ENCODE assay signal across 14 cellular contexts in the genomic region with DNA sequence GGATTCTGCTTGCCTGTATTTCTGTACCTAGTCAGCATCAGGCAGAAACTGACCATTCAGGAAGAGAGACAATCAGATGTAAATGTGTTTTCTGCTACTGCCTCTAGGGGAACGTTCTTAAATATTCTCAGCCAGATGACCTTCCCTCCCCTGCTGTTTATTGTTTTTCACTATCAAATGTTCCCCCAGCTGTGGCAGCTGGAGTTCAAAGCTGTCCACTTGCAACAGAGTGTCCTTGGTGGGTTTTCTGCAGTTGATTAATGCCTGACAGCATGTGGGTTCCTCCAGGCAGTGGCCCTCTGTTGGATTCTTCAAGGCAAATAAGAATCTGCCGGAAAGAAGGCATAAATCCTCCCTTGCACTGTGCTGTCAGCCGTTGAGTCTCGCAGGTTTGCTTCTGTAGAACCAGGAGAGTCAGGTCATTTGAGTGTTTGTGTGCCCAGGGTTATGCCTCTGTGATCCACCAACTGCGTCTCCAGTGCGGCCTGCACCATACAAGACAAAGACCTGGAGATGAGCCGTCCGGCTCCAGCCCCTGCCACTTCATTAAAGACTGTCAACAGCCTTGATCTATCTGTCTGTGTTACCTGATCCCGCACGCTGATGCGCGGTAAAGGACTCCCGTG.
DNase-seq lines count a peak whose midpoint lies in the region; ATAC-seq and TF ChIP-seq lines count a peak whose summit lies in the region.
"Had no signal": no experiment of that assay in that cellular context is flagged by ENCODE, and none has a peak within 500 bp of the region (broad histone marks: within the 10 kb centered on the region; RNA-seq: fewer than 3 reads in every experiment).

No MANE protein-coding gene starts in this region.

- peaks cover 0 to 4% (median 0%) of the 10 kb centered on the region in 3 experiments; a peak in 3 of 7 replicates for H3K36me3 Mint-ChIP-seq in H9 (ENCODE audit: insufficient read depth in 1 of 3, low read depth in 3 of 3)
- H3K36me3 Mint-ChIP-seq: CD8-positive, alpha-beta T cell; natural killer cell had no signal

- H4K91ac ChIP-seq in H9 (ENCODE audit: insufficient read length, low read depth, low read length) = no peak overlapping the region

- WGBS in H9 (ENCODE audit: extremely low coverage, insufficient read length, low lambda C conversion rate) = no CpG with 5 or more reads among the region's 13 CpGs

- H3K27ac Mint-ChIP-seq in H9 = peak overlapping the region in 1 of 3 experiments; percentile 76; a peak in 3 of 7 replicates
- H3K27ac Mint-ChIP-seq: CD8-positive, alpha-beta T cell; natural killer cell had no signal

- no peaks in the 10 kb centered on the region; a peak in 2 of 5 replicates for H3K9me3 Mint-ChIP-seq in H9
- H3K9me3 Mint-ChIP-seq: CD8-positive, alpha-beta T cell; natural killer cell had no signal

- H2AK5ac ChIP-seq in H9 (ENCODE audit: insufficient read length, low read length) = no peak overlapping the region

- H3K27ac ChIP-seq in H9 (ENCODE audit: insufficient read length, low read depth, low read length) (no peak overlapping the region), Peyer's patch (no peak overlapping the region)
- H3K27ac ChIP-seq: tibial artery had no signal

- H4K8ac ChIP-seq in H9 (replicated peaks; ENCODE audit: insufficient read length, low read depth, low read length) = no peak overlapping the region

- no peak overlapping the region for H3K4ac ChIP-seq in H9 (ENCODE audit: low read depth, low read length)

- ATAC-seq in activated CD4-positive, CD25-positive, alpha-beta regulatory T cell treated with anti-CD3 and anti-CD28 coated beads, Interleukin-2, amount 50 U/mL, for 24 hours = no peak
- no peak for ATAC-seq in HG03045 (IDR thresholded peaks at IDR 0.05; ENCODE audit: unreplicated experiment)
- ATAC-seq: CD8-positive, alpha-beta T cell; natural killer cell had no signal

- peaks cover 54 to 55% of the 10 kb centered on the region in 2 experiments for H3K4me1 Mint-ChIP-seq in H9
- H3K4me1 Mint-ChIP-seq: natural killer cell had no signal

- no peak overlapping the region for H2BK12ac ChIP-seq in H9 (ENCODE audit: insufficient read length, low read depth, low read length)

- H3K79me2 ChIP-seq in H9 (ENCODE audit: insufficient read depth, low read length) = no peaks in the 10 kb centered on the region

- no peak for TF ChIP-seq POLR2A in Peyer's patch (IDR thresholded peaks at IDR 0.05)

- no peak overlapping the region for H3K18ac ChIP-seq in H9 (ENCODE audit: insufficient read length, low read depth, low read length)

- no peak overlapping the region for H3K4me3 Mint-ChIP-seq in H9
- H3K4me3 Mint-ChIP-seq: CD8-positive, alpha-beta T cell; natural killer cell had no signal

- no peaks in the 10 kb centered on the region for H3K36me3 ChIP-seq in Peyer's patch
- H3K36me3 ChIP-seq: tibial artery had no signal

- H3K4me3 ChIP-seq in Peyer's patch = no peak overlapping the region
- H3K4me3 ChIP-seq: tibial artery had no signal

- no peaks in the 10 kb centered on the region for H3K27me3 ChIP-seq in H9 (ENCODE audit: insufficient read depth, low read length)
- H3K27me3 ChIP-seq in Peyer's patch = no peaks in the 10 kb centered on the region

- H3K27me3 Mint-ChIP-seq in H9 (ENCODE audit: low read depth) = peaks cover 16% of the 10 kb centered on the region

- H3K56ac ChIP-seq in H9 (ENCODE audit: insufficient read length, low read depth, low read length) = no peak overlapping the region

- H3K79me1 ChIP-seq in H9 (ENCODE audit: insufficient read depth, low read depth, low read length, poor library complexity, severe bottlenecking) = no peaks in the 10 kb centered on the region

- no peak overlapping the region for H3K4me2 ChIP-seq in H9 (ENCODE audit: insufficient read depth, insufficient read length, low read length)

- no peak overlapping the region for H3T11ph ChIP-seq in H9 (ENCODE audit: low read length)

- H2BK15ac ChIP-seq in H9 (ENCODE audit: low read depth, low read length) = no peak overlapping the region

- DNase-seq in COR-L47 (lab: John Stamatoyannopoulos, UW) (peak; percentile 17), H9 (no peak), SHP77 (lab: John Stamatoyannopoulos, UW) (peak; percentile 76), kidney tubule cell (ENCODE audit: low spot score) (peak; percentile 14), occipital lobe (lab: John Stamatoyannopoulos, UW) (no peak), Peyer's patch (no peak)
- DNase-seq: activated T-cell treated with anti-CD3 and anti-CD28 coated beads, Interleukin-2, amount 50 U/mL, for 48 hours; cortex of kidney; natural killer cell; NCI-H226 had no signal

- peak; percentile 50 for TF ChIP-seq CTCF in H9 (conservative IDR thresholded peaks at IDR 0.05)
- peak in 2 of 6 experiments; percentile 15 to 17 for TF ChIP-seq CTCF in Peyer's patch (IDR thresholded peaks at IDR 0.05)

- H3K14ac ChIP-seq in H9 (ENCODE audit: insufficient read depth, low read length) = no peak overlapping the region

- H2AFZ ChIP-seq in H9 (ENCODE audit: low read length) = no peak overlapping the region

- H3K9me3 ChIP-seq in H9 (ENCODE audit: control insufficient read depth, low read depth, low read length) (no peaks in the 10 kb centered on the region), Peyer's patch (no peaks in the 10 kb centered on the region)
- H3K9me3 ChIP-seq: tibial artery had no signal

- no peak overlapping the region for H2BK120ac ChIP-seq in H9 (ENCODE audit: low read depth, low read length, poor library complexity, severe bottlenecking)

- no peak overlapping the region for H4K5ac ChIP-seq in H9 (ENCODE audit: insufficient read length, low read depth, low read length)

- no peaks in the 10 kb centered on the region for H4K20me1 ChIP-seq in H9 (ENCODE audit: control insufficient read depth, insufficient read depth, insufficient read length)

- H3K23me2 ChIP-seq in H9 (ENCODE audit: insufficient read length, low read depth, low read length, poor library complexity, severe bottlenecking) = no peaks in the 10 kb centered on the region

- H3K4me1 ChIP-seq in H9 (ENCODE audit: insufficient read depth, low read length) (peaks cover 13% of the 10 kb centered on the region; the same call in 1 of the 2 replicates), Peyer's patch (no peaks in the 10 kb centered on the region)

- no peak overlapping the region for H3K9ac ChIP-seq in H9 (ENCODE audit: extremely low read depth, insufficient read length, low read length)

- H2BK20ac ChIP-seq in H9 (ENCODE audit: low read depth, low read length, poor library complexity, severe bottlenecking) = no peak overlapping the region

- no peak overlapping the region for H2BK5ac ChIP-seq in H9 (ENCODE audit: insufficient read length, low read length)

- H3K23ac ChIP-seq in H9 (ENCODE audit: insufficient read length, low read depth, low read length) = no peak overlapping the region

Comparison
In these comparisons a context has a peak if more than half of its experiments do, and no peak if none do; other contexts are left out.
1. DNase-seq: peak in COR-L47 (single experiment), SHP77 (2 of 2) and kidney tubule cell (single experiment); none in H9 (single experiment), occipital lobe (single experiment) and Peyer's patch (0 of 3).